8 cellular contexts compared by ENCODE assay signal in genomic region chr19:4088975-4089374, GRCh38. TPM values are rescaled to one million over a fixed set of nuclear protein-coding genes. Genes with fewer than 3 reads are reported as not detected.
DNase-seq lines count a peak whose midpoint lies in the region; ATAC-seq and TF ChIP-seq lines count a peak whose summit lies in the region.

No MANE protein-coding gene starts in this region.

- no peak for TF ChIP-seq CTCF in spleen (IDR thresholded peaks at IDR 0.05 in 8 of 11, conservative IDR thresholded peaks at IDR 0.05 in 3 of 11)
- no peak for TF ChIP-seq CTCF in PC-3 (conservative IDR thresholded peaks at IDR 0.05; ENCODE audit: low read depth, low read length)
- no peak for TF ChIP-seq CTCF in PC-9 (conservative IDR thresholded peaks at IDR 0.05)

- H3K27ac ChIP-seq in KOPT-K1 (ENCODE audit: low read depth, low read length, poor library complexity, severe bottlenecking) (peak overlapping the region; percentile 80), spleen (peak overlapping the region; percentile 35 to 87 (median 80)), PC-3 (ENCODE audit: low read length) (no peak overlapping the region), PC-9 (no peak overlapping the region)

- H3K4me1 ChIP-seq in spleen, result peaks cover 13 to 64% (median 48%) of the 10 kb centered on the region in 6 donors
- H3K4me1 ChIP-seq in PC-3 (ENCODE audit: insufficient read depth, low read length), result peaks cover 5% of the 10 kb centered on the region; the same call in 1 of the 2 replicates
- H3K4me1 ChIP-seq in PC-9 (replicated peaks; ENCODE audit: insufficient read depth), result peaks cover 20% of the 10 kb centered on the region

- peaks cover 31% of the 10 kb centered on the region; the same call in 1 of the 2 replicates for H3K36me3 ChIP-seq in KOPT-K1 (ENCODE audit: insufficient read depth, low read length)
- peaks cover 0 to 50% (median 27%) of the 10 kb centered on the region in 6 donors for H3K36me3 ChIP-seq in spleen
- no peaks in the 10 kb centered on the region; the same call in 1 of the 2 replicates for H3K36me3 ChIP-seq in PC-3 (ENCODE audit: low read depth, low read length)
- H3K36me3 ChIP-seq in PC-9 (ENCODE audit: low read depth), result no peaks in the 10 kb centered on the region

- H3K27me3 Mint-ChIP-seq in activated naive CD4-positive, alpha-beta T cell treated with anti-CD3 and anti-CD28 coated beads, Interleukin-2, amount 50 U/mL, for 24 hours, result no peaks in the 10 kb centered on the region

- H3K9me3 ChIP-seq in KOPT-K1 (ENCODE audit: insufficient read depth, low read length, poor library complexity, severe bottlenecking) (no peaks in the 10 kb centered on the region), spleen (no peaks in the 10 kb centered on the region), PC-3 (ENCODE audit: low read length) (no peaks in the 10 kb centered on the region), PC-9 (ENCODE audit: insufficient read depth, low read depth) (no peaks in the 10 kb centered on the region)

- no peaks in the 10 kb centered on the region for H3K9me3 Mint-ChIP-seq in activated naive CD4-positive, alpha-beta T cell treated with anti-CD3 and anti-CD28 coated beads, Interleukin-2, amount 50 U/mL, for 24 hours

- H3K27me3 ChIP-seq in spleen (replicated peaks in 1 of 7) (no peaks in the 10 kb centered on the region), PC-3 (ENCODE audit: low read length) (no peaks in the 10 kb centered on the region), PC-9 (ENCODE audit: insufficient read depth, low read depth) (no peaks in the 10 kb centered on the region)

- no peak overlapping the region for H3K4me2 ChIP-seq in PC-3 (ENCODE audit: low read length)
- H3K4me2 ChIP-seq in PC-9, result no peak overlapping the region

- H3K4me3 ChIP-seq in spleen, result peak overlapping the region in 4 of 8 donors; percentile 20 to 58 (median 25)
- H3K4me3 ChIP-seq in PC-3 (ENCODE audit: low read length), result no peak overlapping the region
- H3K4me3 ChIP-seq in PC-9, result no peak overlapping the region

- CTCF ChIA-PET in PC-3 (lab: Charles Lee) (interaction anchor here (0.7 kb wide), 1 partner anchor 113 kb away, joined by 3 read pairs; no protein-coding TSS in a partner anchor), PC-9 (lab: Charles Lee) (interaction anchor here (0.6 kb wide), 1 partner anchor 761 kb away, joined by 5 read pairs; no protein-coding TSS in a partner anchor)

- no peak overlapping the region for H2AFZ ChIP-seq in PC-3 (ENCODE audit: low read length)
- H2AFZ ChIP-seq in PC-9, result no peak overlapping the region

- POLR2A ChIA-PET in PC-3 (lab: Charles Lee; ENCODE audit: unreplicated experiment) (interaction anchor here (0.6 kb wide), 1 partner anchor 291 kb away, joined by 12 read pairs; no protein-coding TSS in a partner anchor), PC-9 (lab: Charles Lee; ENCODE audit: unreplicated experiment) (no interaction called here)

- WGBS in spleen, 5 donors, result 15 to 45% (median 27%) methylated on average over 2 of the region's 2 CpGs

- peak overlapping the region; percentile 60 for H3K27ac Mint-ChIP-seq in activated naive CD4-positive, alpha-beta T cell treated with anti-CD3 and anti-CD28 coated beads, Interleukin-2, amount 50 U/mL, for 24 hours

- no peak for TF ChIP-seq POLR2A in spleen (IDR thresholded peaks at IDR 0.05)

- H3K4me1 Mint-ChIP-seq in activated naive CD4-positive, alpha-beta T cell treated with anti-CD3 and anti-CD28 coated beads, Interleukin-2, amount 50 U/mL, for 24 hours, result peaks cover 54% of the 10 kb centered on the region

- ATAC-seq in GM19438 (IDR thresholded peaks at IDR 0.05; ENCODE audit: low read depth, unreplicated experiment) (peak; percentile 29), PC-3 (no peak), HG02870 (IDR thresholded peaks at IDR 0.05; ENCODE audit: unreplicated experiment) (no peak), GM18498 (IDR thresholded peaks at IDR 0.05; ENCODE audit: unreplicated experiment) (no peak)

- H3K9me2 ChIP-seq in PC-3 (replicated peaks; ENCODE audit: low read length) (no peaks in the 10 kb centered on the region), PC-9 (ENCODE audit: insufficient read depth) (no peaks in the 10 kb centered on the region)

- H3K9ac ChIP-seq in PC-3 (ENCODE audit: low read length), result no peak overlapping the region

- no TSS peak for BruUV-seq in PC-3 (replicated peaks; lab: Mats Ljungman, UMichigan)
- no TSS peak for BruUV-seq in PC-9 (replicated peaks; lab: Mats Ljungman, UMichigan)

- peak overlapping the region; percentile 60 for H3K4me3 Mint-ChIP-seq in activated naive CD4-positive, alpha-beta T cell treated with anti-CD3 and anti-CD28 coated beads, Interleukin-2, amount 50 U/mL, for 24 hours

- H4K20me1 ChIP-seq in PC-3 (ENCODE audit: low read length) (no peaks in the 10 kb centered on the region), PC-9 (ENCODE audit: insufficient read depth) (no peaks in the 10 kb centered on the region)

- intact Hi-C loops in spleen (cut with DNase I; ENCODE audit: low total_unique reads) (no loop called here), PC-3 (cut with micrococcal nuclease) (no loop called here), PC-9 (cut with micrococcal nuclease; ENCODE audit: unreplicated experiment) (no loop called here)

- no peak for DNase-seq in spleen
- no peak for DNase-seq in PC-3
- DNase-seq in PC-9, result no peak

- H3K79me2 ChIP-seq in PC-3 (ENCODE audit: low read length) (no peaks in the 10 kb centered on the region), PC-9 (ENCODE audit: low read depth) (no peaks in the 10 kb centered on the region)

- H3K36me3 Mint-ChIP-seq in activated naive CD4-positive, alpha-beta T cell treated with anti-CD3 and anti-CD28 coated beads, Interleukin-2, amount 50 U/mL, for 24 hours, result no peaks in the 10 kb centered on the region

- H3F3A ChIP-seq in PC-3 (ENCODE audit: low read length, unreplicated experiment), result no peaks in the 10 kb centered on the region
- peaks cover 15% of the 10 kb centered on the region; the same call in 1 of the 2 replicates for H3F3A ChIP-seq in PC-9 (ENCODE audit: insufficient read depth, low read depth)

RNA-seq across cellular contexts. Expression of gene ZBTB7A, which starts 22.3 kb away (rescaled TPM):
- total RNA-seq in spleen, result 10 to 100 TPM; 43.0 to 68.1 (median 53.7) TPM
- polyA plus RNA-seq in spleen, result 10 to 100 TPM in 1 of 3 donors, 1 to 10 TPM in 2; 4.0 to 15.2 (median 4.2) TPM
- total RNA-seq in PC-3 (2014; rRNA removed), result 16.7 and 40.2 TPM in 2 replicates
- 41.2 and 48.2 TPM in 2 replicates for total RNA-seq in PC-9 (2021)

RNA-seq across cellular contexts. Expression of gene MAP2K2, which starts 34.9 kb away (rescaled TPM):
- total RNA-seq in spleen (100 to 1,000 TPM in 5 of 7 donors, 10 to 100 TPM in 2; 95.3 to 131 (median 101) TPM), PC-3 (2014; rRNA removed) (229 and 360 TPM in 2 replicates), PC-9 (2021) (160 and 211 TPM in 2 replicates)
- 100 to 1,000 TPM; 117 to 165 (median 160) TPM for polyA plus RNA-seq in spleen

Comparison
In these comparisons a context has a peak if more than half of its experiments do, and no peak if none do; other contexts are left out.
1. H3K27ac ChIP-seq: peak in KOPT-K1 (single experiment) and spleen (8 of 8); none in PC-3 (single experiment) and PC-9 (single experiment).